In genomic region chr12:100398307-100398706, GRCh38 we compare ENCODE assay signal across 19 cellular contexts. TPM values are rescaled to one million over a fixed set of nuclear protein-coding genes. Genes with fewer than 3 reads are reported as not detected.
DNase-seq lines count a peak whose midpoint lies in the region; ATAC-seq and TF ChIP-seq lines count a peak whose summit lies in the region.
"Had no signal": no experiment of that assay in that cellular context is flagged by ENCODE, and none has a peak within 500 bp of the region (broad histone marks: within the 10 kb centered on the region; RNA-seq: fewer than 3 reads in every experiment).

No MANE protein-coding gene starts in this region.

- no peaks in the 10 kb centered on the region for H3K36me3 ChIP-seq in Peyer's patch
- no peaks in the 10 kb centered on the region for H3K36me3 ChIP-seq in hepatocyte (replicated peaks; ENCODE audit: insufficient read depth, low read depth)
- no peaks in the 10 kb centered on the region for H3K36me3 ChIP-seq in mucosa of rectum (ENCODE audit: control insufficient read depth in 2 of 2, insufficient read depth in 2 of 2, low read length in 2 of 2)
- H3K36me3 ChIP-seq: BLaER1 treated with 17β-estradiol and CSF1 and Interleukin-3, amounts not matched to agents 10 nM and 100 nM; HAP-1 had no signal

- no peaks in the 10 kb centered on the region for H4K20me1 ChIP-seq in hepatocyte (ENCODE audit: insufficient read depth, poor library complexity, severe bottlenecking)
- H4K20me1 ChIP-seq: BLaER1 treated with 17β-estradiol and CSF1 and Interleukin-3, amounts not matched to agents 10 nM and 100 nM had no signal

- no peaks in the 10 kb centered on the region for H3K9me2 ChIP-seq in hepatocyte (replicated peaks; ENCODE audit: insufficient read depth)

- H3K9me3 ChIP-seq in Peyer's patch (no peaks in the 10 kb centered on the region), hepatocyte (ENCODE audit: low read depth) (no peaks in the 10 kb centered on the region), mucosa of rectum (ENCODE audit: control insufficient read depth in 2 of 2, low read length in 2 of 2) (no peaks in the 10 kb centered on the region)
- H3K9me3 ChIP-seq: BLaER1 treated with 17β-estradiol and CSF1 and Interleukin-3, amounts not matched to agents 10 nM and 100 nM; HAP-1 had no signal

- H3K4me1 ChIP-seq in Peyer's patch (peaks cover 0 to 34% (median 0%) of the 10 kb centered on the region in 4 donors), hepatocyte (ENCODE audit: insufficient read depth) (no peaks in the 10 kb centered on the region), mucosa of rectum (ENCODE audit: control insufficient read depth in 2 of 2, insufficient read depth in 2 of 2, low read length in 2 of 2) (peaks cover 3 to 28% of the 10 kb centered on the region in 2 donors)

- H3K27ac Mint-ChIP-seq in activated naive CD8-positive, alpha-beta T cell treated with anti-CD3 and anti-CD28 coated beads, Interleukin-2, amount 50 U/mL, for 24 hours, result no peak overlapping the region
- H3K27ac Mint-ChIP-seq: CD4-positive, CD25-positive, alpha-beta regulatory T cell; IgD-negative memory B cell had no signal

- H3K4me3 ChIP-seq in Peyer's patch (no peak overlapping the region), hepatocyte (no peak overlapping the region), mucosa of rectum (ENCODE audit: low read length in 2 of 2) (peak overlapping the region in 1 of 2 donors; percentile 15)
- H3K4me3 ChIP-seq: BLaER1 treated with 17β-estradiol and CSF1 and Interleukin-3, amounts not matched to agents 10 nM and 100 nM; GM12878; HAP-1 had no signal

- TF ChIP-seq CTCF in Peyer's patch (IDR thresholded peaks at IDR 0.05) (no peak), hepatocyte (IDR thresholded peaks at IDR 0.05; ENCODE audit: poor library complexity) (no peak)

- no peaks in the 10 kb centered on the region for H3K9me3 Mint-ChIP-seq in activated naive CD8-positive, alpha-beta T cell treated with anti-CD3 and anti-CD28 coated beads, Interleukin-2, amount 50 U/mL, for 24 hours
- H3K9me3 Mint-ChIP-seq: CD4-positive, CD25-positive, alpha-beta regulatory T cell had no signal

- peak in 1 of 3 donors; percentile 53 for DNase-seq in Peyer's patch
- peak; percentile 18 for DNase-seq in hepatocyte (ENCODE audit: low spot score)
- no peak for DNase-seq in NCI-H2029 (lab: John Stamatoyannopoulos, UW)
- DNase-seq in NCI-H187 treated with DMSO at 0.1 percent for 48 hours (lab: John Stamatoyannopoulos, UW), result no peak
- DNase-seq in activated naive CD8-positive, alpha-beta T cell treated with anti-CD3 and anti-CD28 coated beads, Interleukin-2, amount 50 U/mL, for 24 hours, result no peak
- DNase-seq: ACHN; Calu3; CD4-positive, CD25-positive, alpha-beta regulatory T cell; DMS79; GOT3 had no signal

- H3K27ac ChIP-seq in Peyer's patch (peak overlapping the region in 3 of 4 donors; percentile 51 to 75 (median 70)), hepatocyte (peak overlapping the region; percentile 44), mucosa of rectum (ENCODE audit: low read depth in 2 of 2, low read length in 2 of 2) (peak overlapping the region; percentile 55 to 67)
- H3K27ac ChIP-seq: BLaER1 treated with 17β-estradiol and CSF1 and Interleukin-3, amounts not matched to agents 10 nM and 100 nM had no signal

- no peaks in the 10 kb centered on the region for H3K4me1 Mint-ChIP-seq in activated naive CD8-positive, alpha-beta T cell treated with anti-CD3 and anti-CD28 coated beads, Interleukin-2, amount 50 U/mL, for 24 hours
- H3K4me1 Mint-ChIP-seq: CD4-positive, CD25-positive, alpha-beta regulatory T cell; IgD-negative memory B cell had no signal

- H3K9ac ChIP-seq in mucosa of rectum (ENCODE audit: low read depth in 1 of 2, low read length in 2 of 2), result no peak overlapping the region
- H3K9ac ChIP-seq: BLaER1 treated with 17β-estradiol and CSF1 and Interleukin-3, amounts not matched to agents 10 nM and 100 nM had no signal

- H3K4me2 ChIP-seq in hepatocyte, result no peak overlapping the region

- H3K36me3 Mint-ChIP-seq in activated naive CD8-positive, alpha-beta T cell treated with anti-CD3 and anti-CD28 coated beads, Interleukin-2, amount 50 U/mL, for 24 hours (ENCODE audit: low read depth), result no peaks in the 10 kb centered on the region
- H3K36me3 Mint-ChIP-seq: CD4-positive, CD25-positive, alpha-beta regulatory T cell; IgD-negative memory B cell had no signal

- ATAC-seq in activated naive CD8-positive, alpha-beta T cell treated with anti-CD3 and anti-CD28 coated beads, Interleukin-2, amount 50 U/mL, for 24 hours, result no peak
- ATAC-seq in HG02938 (IDR thresholded peaks at IDR 0.05; ENCODE audit: unreplicated experiment), result no peak
- ATAC-seq: GM12878 had no signal

- H3K4me3 Mint-ChIP-seq in activated naive CD8-positive, alpha-beta T cell treated with anti-CD3 and anti-CD28 coated beads, Interleukin-2, amount 50 U/mL, for 24 hours, result no peak overlapping the region
- H3K4me3 Mint-ChIP-seq: CD4-positive, CD25-positive, alpha-beta regulatory T cell; IgD-negative memory B cell had no signal

- H3K27me3 Mint-ChIP-seq in activated naive CD8-positive, alpha-beta T cell treated with anti-CD3 and anti-CD28 coated beads, Interleukin-2, amount 50 U/mL, for 24 hours, result peaks cover 5% of the 10 kb centered on the region
- H3K27me3 Mint-ChIP-seq: CD4-positive, CD25-positive, alpha-beta regulatory T cell; IgD-negative memory B cell had no signal

- no peaks in the 10 kb centered on the region for H3K79me2 ChIP-seq in hepatocyte

- no peak overlapping the region for H2AFZ ChIP-seq in hepatocyte

- TF ChIP-seq POLR2A in Peyer's patch (IDR thresholded peaks at IDR 0.05), result no peak

- H3K27me3 ChIP-seq in Peyer's patch, result no peaks in the 10 kb centered on the region
- no peaks in the 10 kb centered on the region for H3K27me3 ChIP-seq in hepatocyte
- H3K27me3 ChIP-seq in mucosa of rectum (ENCODE audit: control insufficient read depth in 2 of 2, insufficient read depth in 2 of 2, low read length in 2 of 2), result no peaks in the 10 kb centered on the region
- H3K27me3 ChIP-seq: BLaER1 treated with 17β-estradiol and CSF1 and Interleukin-3, amounts not matched to agents 10 nM and 100 nM had no signal

RNA-seq across cellular contexts. Expression of gene SLC17A8, which starts 41.4 kb away (rescaled TPM):
- total RNA-seq in Peyer's patch (100 to 1,000 TPM in 1 of 4 donors, 10 to 100 TPM in 2, not detected in 1; 61.9 to 212 (median 83.1) TPM), hepatocyte (0.10 and 0.40 TPM in 2 replicates)
- not detected in 2 replicates for polyA plus RNA-seq in hepatocyte
- total RNA-seq: A172; Calu3; CD4-positive, CD25-positive, alpha-beta regulatory T cell; G401; GM12878; HT1080 had no signal
- polyA plus RNA-seq: CD4-positive, CD25-positive, alpha-beta regulatory T cell; IgD-negative memory B cell had no signal
